11 cellular contexts compared by ENCODE assay signal in genomic region chr2:138012082-138012481, GRCh38. TPM values are rescaled to one million over a fixed set of nuclear protein-coding genes. Genes with fewer than 3 reads are reported as not detected.
"Had no signal": no experiment of that assay in that cellular context is flagged by ENCODE, and none has a peak within 500 bp of the region (broad histone marks: within the 10 kb centered on the region; RNA-seq: fewer than 3 reads in every experiment).

No MANE protein-coding gene starts in this region.

- FAIRE-seq: H54 had no signal

- H3K27ac ChIP-seq: GM23248, HL-60, KMS-11 had no signal

- DNase-seq: GM23248, GOT3, H9, HCEC 1CT, Karpas-422, KBM-7 had no signal

- H2AFZ ChIP-seq: GM23248 had no signal

- H3K4me2 ChIP-seq: KMS-11 had no signal

- H3K4me3 ChIP-seq: GM23248 had no signal

- H3K9ac ChIP-seq: GM23248, KMS-11 had no signal

RNA-seq across cellular contexts. Expression of gene HNMT, which starts 47.8 kb away (rescaled TPM):
- total RNA-seq: HT1080 had no signal
- polyA plus RNA-seq: IgD-negative memory B cell had no signal
